Comparison of ENCODE assay signal across 26 cellular contexts in genomic region chr2:56589194-56589593, GRCh38.
"Had no signal": no experiment of that assay in that cellular context is flagged by ENCODE, and none has a peak within 500 bp of the region (broad histone marks: within the 10 kb centered on the region; RNA-seq: fewer than 3 reads in every experiment).

No MANE protein-coding gene starts in this region.

- H3K36me3 ChIP-seq: SJCRH30 had no signal

- H3K9me3 ChIP-seq: SJCRH30 had no signal

- H3K4me3 Mint-ChIP-seq: activated CD4-positive, alpha-beta T cell treated with anti-CD3 and anti-CD28 coated beads, Interleukin-2, amount 10 ng/mL, durations not matched to agents 24 days and 14 days; activated CD8-positive, alpha-beta T cell treated with anti-CD3 and anti-CD28 coated beads for 36 hours; activated naive CD8-positive, alpha-beta T cell treated with anti-CD3 and anti-CD28 coated beads for 36 hours; activated T-cell treated with anti-CD3 and anti-CD28 coated beads, Interleukin-2, amount 50 U/mL, for 72 hours; activated T-helper 17 cell treated with anti-CD3 and anti-CD28 coated beads, Interleukin-2, amount 50 U/mL, for 72 hours; T-helper 1 cell treated with Interleukin-12 subunit alpha and Interleukin-12 subunit beta and Interleukin-4 antibody, amounts not matched to agents 30 μg/mL and 1 μg/mL, for 36 hours; T-helper 2 cell treated with Interferon-gamma antibody and Interleukin-4, amounts not matched to agents 5 μg/mL and 100 μg/mL, for 36 hours had no signal

- H3K27ac ChIP-seq: SJCRH30, SK-N-MC had no signal

- ATAC-seq: activated CD8-positive, alpha-beta T cell treated with anti-CD3 and anti-CD28 coated beads for 36 hours; activated T-cell treated with anti-CD3 and anti-CD28 coated beads, Interleukin-2, amount 50 U/mL, for 72 hours; activated T-helper 17 cell treated with anti-CD3 and anti-CD28 coated beads, Interleukin-2, amount 50 U/mL, for 72 hours had no signal

- H3K27ac Mint-ChIP-seq: activated CD4-positive, alpha-beta T cell treated with anti-CD3 and anti-CD28 coated beads, Interleukin-2, amount 10 ng/mL, durations not matched to agents 24 days and 14 days; activated CD8-positive, alpha-beta T cell treated with anti-CD3 and anti-CD28 coated beads for 36 hours; activated naive CD8-positive, alpha-beta T cell treated with anti-CD3 and anti-CD28 coated beads for 36 hours; activated T-cell treated with anti-CD3 and anti-CD28 coated beads, Interleukin-2, amount 50 U/mL, for 72 hours; activated T-helper 17 cell treated with anti-CD3 and anti-CD28 coated beads, Interleukin-2, amount 50 U/mL, for 72 hours; T-helper 1 cell treated with Interleukin-12 subunit alpha and Interleukin-12 subunit beta and Interleukin-4 antibody, amounts not matched to agents 30 μg/mL and 1 μg/mL, for 36 hours; T-helper 2 cell treated with Interferon-gamma antibody and Interleukin-4, amounts not matched to agents 5 μg/mL and 100 μg/mL, for 36 hours had no signal

- H3K9me3 Mint-ChIP-seq: activated CD4-positive, alpha-beta T cell treated with anti-CD3 and anti-CD28 coated beads, Interleukin-2, amount 10 ng/mL, durations not matched to agents 24 days and 14 days; activated CD8-positive, alpha-beta T cell treated with anti-CD3 and anti-CD28 coated beads for 36 hours; activated naive CD8-positive, alpha-beta T cell treated with anti-CD3 and anti-CD28 coated beads for 36 hours; T-helper 1 cell treated with Interleukin-12 subunit alpha and Interleukin-12 subunit beta and Interleukin-4 antibody, amounts not matched to agents 30 μg/mL and 1 μg/mL, for 36 hours had no signal

- DNase-seq: activated CD4-positive, alpha-beta T cell treated with anti-CD3 and anti-CD28 coated beads, Interleukin-2, amount 10 ng/mL, durations not matched to agents 24 days and 14 days; activated CD4-positive, alpha-beta T cell treated with anti-CD3 and anti-CD28 coated beads, Interleukin-2, amount 50 U/mL, for 4 hours; activated CD8-positive, alpha-beta T cell treated with anti-CD3 and anti-CD28 coated beads for 36 hours; activated effector memory CD4-positive, alpha-beta T cell treated with anti-CD3 and anti-CD28 coated beads, Interleukin-2, amount 50 U/mL, for 16 hours; activated naive CD4-positive, alpha-beta T cell; activated naive CD4-positive, alpha-beta T cell treated with anti-CD3 and anti-CD28 coated beads, Interleukin-2, amount 50 U/mL, for 16 hours; activated naive CD8-positive, alpha-beta T cell treated with anti-CD3 and anti-CD28 coated beads for 36 hours; activated T-cell treated with anti-CD3 and anti-CD28 coated beads, Interleukin-2, amount 50 U/mL, for 1 hour; activated T-cell treated with anti-CD3 and anti-CD28 coated beads, Interleukin-2, amount 50 U/mL, for 72 hours; amniotic stem cell; Karpas-422; MM.1S; MV-4-11; NCI-H1092; NCI-H1436 treated with DMSO at 0.1 percent for 48 hours; NCI-H1694 treated with DMSO at 0.1 percent for 48 hours; NCI-H2029; NCI-H510A; NCI-H526; NCI-H748 treated with DMSO at 0.1 percent for 48 hours; SHP77; SJCRH30 had no signal

- H3K4me1 Mint-ChIP-seq: activated CD4-positive, alpha-beta T cell treated with anti-CD3 and anti-CD28 coated beads, Interleukin-2, amount 10 ng/mL, durations not matched to agents 24 days and 14 days; activated naive CD8-positive, alpha-beta T cell treated with anti-CD3 and anti-CD28 coated beads for 36 hours; activated T-helper 17 cell treated with anti-CD3 and anti-CD28 coated beads, Interleukin-2, amount 50 U/mL, for 72 hours had no signal

- H3K27me3 Mint-ChIP-seq: activated CD4-positive, alpha-beta T cell treated with anti-CD3 and anti-CD28 coated beads, Interleukin-2, amount 10 ng/mL, durations not matched to agents 24 days and 14 days; activated CD8-positive, alpha-beta T cell treated with anti-CD3 and anti-CD28 coated beads for 36 hours; activated naive CD8-positive, alpha-beta T cell treated with anti-CD3 and anti-CD28 coated beads for 36 hours; activated T-helper 17 cell treated with anti-CD3 and anti-CD28 coated beads, Interleukin-2, amount 50 U/mL, for 72 hours had no signal

- H3K4me3 ChIP-seq: SJCRH30, SK-N-MC had no signal

- H3K36me3 Mint-ChIP-seq: activated naive CD8-positive, alpha-beta T cell treated with anti-CD3 and anti-CD28 coated beads for 36 hours had no signal

- H3K4me1 ChIP-seq: SJCRH30 had no signal

- H3K27me3 ChIP-seq: SJCRH30 had no signal
